2 cellular contexts compared by ENCODE assay signal in the genomic region with DNA sequence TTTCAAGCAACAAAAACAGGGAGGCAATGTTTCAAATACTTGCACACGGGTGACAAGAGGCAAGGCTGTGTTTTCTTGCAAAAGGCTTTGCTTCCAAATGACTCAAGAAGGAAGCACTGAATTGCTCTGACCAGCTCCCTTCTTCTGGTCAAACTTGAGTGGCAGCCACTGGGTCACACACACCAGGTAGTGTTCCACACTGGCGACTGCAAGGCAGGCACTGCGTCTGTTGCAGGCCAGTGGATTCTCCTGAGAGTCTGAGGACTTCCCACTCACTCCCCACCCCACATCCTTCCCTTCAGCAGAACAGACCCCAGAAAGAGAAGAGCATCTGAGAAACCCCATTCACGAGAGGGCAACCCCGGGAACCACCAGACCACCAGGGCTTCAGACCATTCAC.
TF ChIP-seq lines count a peak whose summit lies in the region.

No MANE protein-coding gene starts in this region.

TF ChIP-seq in GM12878, 131 proteins besides CTCF, POLR2A, EP300 and RAD21 (continues in another document):
- TF ChIP-seq, protein P1, sequence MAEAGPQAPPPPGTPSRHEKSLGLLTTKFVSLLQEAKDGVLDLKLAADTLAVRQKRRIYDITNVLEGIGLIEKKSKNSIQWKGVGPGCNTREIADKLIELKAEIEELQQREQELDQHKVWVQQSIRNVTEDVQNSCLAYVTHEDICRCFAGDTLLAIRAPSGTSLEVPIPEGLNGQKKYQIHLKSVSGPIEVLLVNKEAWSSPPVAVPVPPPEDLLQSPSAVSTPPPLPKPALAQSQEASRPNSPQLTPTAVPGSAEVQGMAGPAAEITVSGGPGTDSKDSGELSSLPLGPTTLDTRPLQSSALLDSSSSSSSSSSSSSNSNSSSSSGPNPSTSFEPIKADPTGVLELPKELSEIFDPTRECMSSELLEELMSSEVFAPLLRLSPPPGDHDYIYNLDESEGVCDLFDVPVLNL (IDR thresholded peaks at IDR 0.05; ENCODE audit: low read depth, low read length) = no peak
- no peak for TF ChIP-seq CHD2 (IDR thresholded peaks at IDR 0.05; ENCODE audit: borderline replicate concordance, low read depth, low read length)
- TF ChIP-seq, protein P2, sequence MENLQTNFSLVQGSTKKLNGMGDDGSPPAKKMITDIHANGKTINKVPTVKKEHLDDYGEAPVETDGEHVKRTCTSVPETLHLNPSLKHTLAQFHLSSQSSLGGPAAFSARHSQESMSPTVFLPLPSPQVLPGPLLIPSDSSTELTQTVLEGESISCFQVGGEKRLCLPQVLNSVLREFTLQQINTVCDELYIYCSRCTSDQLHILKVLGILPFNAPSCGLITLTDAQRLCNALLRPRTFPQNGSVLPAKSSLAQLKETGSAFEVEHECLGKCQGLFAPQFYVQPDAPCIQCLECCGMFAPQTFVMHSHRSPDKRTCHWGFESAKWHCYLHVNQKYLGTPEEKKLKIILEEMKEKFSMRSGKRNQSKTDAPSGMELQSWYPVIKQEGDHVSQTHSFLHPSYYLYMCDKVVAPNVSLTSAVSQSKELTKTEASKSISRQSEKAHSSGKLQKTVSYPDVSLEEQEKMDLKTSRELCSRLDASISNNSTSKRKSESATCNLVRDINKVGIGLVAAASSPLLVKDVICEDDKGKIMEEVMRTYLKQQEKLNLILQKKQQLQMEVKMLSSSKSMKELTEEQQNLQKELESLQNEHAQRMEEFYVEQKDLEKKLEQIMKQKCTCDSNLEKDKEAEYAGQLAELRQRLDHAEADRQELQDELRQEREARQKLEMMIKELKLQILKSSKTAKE (IDR thresholded peaks at IDR 0.05; ENCODE audit: low read depth, poor library complexity, severe bottlenecking) = no peak
- TF ChIP-seq, protein P3, sequence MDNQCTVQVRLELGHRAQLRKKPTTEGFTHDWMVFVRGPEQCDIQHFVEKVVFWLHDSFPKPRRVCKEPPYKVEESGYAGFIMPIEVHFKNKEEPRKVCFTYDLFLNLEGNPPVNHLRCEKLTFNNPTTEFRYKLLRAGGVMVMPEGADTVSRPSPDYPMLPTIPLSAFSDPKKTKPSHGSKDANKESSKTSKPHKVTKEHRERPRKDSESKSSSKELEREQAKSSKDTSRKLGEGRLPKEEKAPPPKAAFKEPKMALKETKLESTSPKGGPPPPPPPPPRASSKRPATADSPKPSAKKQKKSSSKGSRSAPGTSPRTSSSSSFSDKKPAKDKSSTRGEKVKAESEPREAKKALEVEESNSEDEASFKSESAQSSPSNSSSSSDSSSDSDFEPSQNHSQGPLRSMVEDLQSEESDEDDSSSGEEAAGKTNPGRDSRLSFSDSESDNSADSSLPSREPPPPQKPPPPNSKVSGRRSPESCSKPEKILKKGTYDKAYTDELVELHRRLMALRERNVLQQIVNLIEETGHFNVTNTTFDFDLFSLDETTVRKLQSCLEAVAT (IDR thresholded peaks at IDR 0.05) = no peak
- no peak for TF ChIP-seq IKZF1 (conservative IDR thresholded peaks at IDR 0.05)
- TF ChIP-seq ZBED1 (IDR thresholded peaks at IDR 0.05; ENCODE audit: borderline replicate concordance) = no peak
- no peak for TF ChIP-seq PAX8 (IDR thresholded peaks at IDR 0.05)
- 0 out of 2 replicates have a peak, but pooled peaks have one; percentile 23 for TF ChIP-seq NR2F1 (conservative IDR thresholded peaks at IDR 0.05)
- TF ChIP-seq SIN3A (IDR thresholded peaks at IDR 0.05; ENCODE audit: low read depth, low read length) = no peak
- TF ChIP-seq ZNF207 (IDR thresholded peaks at IDR 0.05; ENCODE audit: borderline replicate concordance) = no peak
- TF ChIP-seq MEF2B (IDR thresholded peaks at IDR 0.05; ENCODE audit: partially characterized antibody, poor library complexity, severe bottlenecking) = no peak
- no peak for TF ChIP-seq CHD4 (IDR thresholded peaks at IDR 0.05)
- no peak for TF ChIP-seq MYC (IDR thresholded peaks at IDR 0.05; ENCODE audit: insufficient read depth, insufficient read length, insufficient replicate concordance, low read length, severe bottlenecking)
- TF ChIP-seq, protein P4, sequence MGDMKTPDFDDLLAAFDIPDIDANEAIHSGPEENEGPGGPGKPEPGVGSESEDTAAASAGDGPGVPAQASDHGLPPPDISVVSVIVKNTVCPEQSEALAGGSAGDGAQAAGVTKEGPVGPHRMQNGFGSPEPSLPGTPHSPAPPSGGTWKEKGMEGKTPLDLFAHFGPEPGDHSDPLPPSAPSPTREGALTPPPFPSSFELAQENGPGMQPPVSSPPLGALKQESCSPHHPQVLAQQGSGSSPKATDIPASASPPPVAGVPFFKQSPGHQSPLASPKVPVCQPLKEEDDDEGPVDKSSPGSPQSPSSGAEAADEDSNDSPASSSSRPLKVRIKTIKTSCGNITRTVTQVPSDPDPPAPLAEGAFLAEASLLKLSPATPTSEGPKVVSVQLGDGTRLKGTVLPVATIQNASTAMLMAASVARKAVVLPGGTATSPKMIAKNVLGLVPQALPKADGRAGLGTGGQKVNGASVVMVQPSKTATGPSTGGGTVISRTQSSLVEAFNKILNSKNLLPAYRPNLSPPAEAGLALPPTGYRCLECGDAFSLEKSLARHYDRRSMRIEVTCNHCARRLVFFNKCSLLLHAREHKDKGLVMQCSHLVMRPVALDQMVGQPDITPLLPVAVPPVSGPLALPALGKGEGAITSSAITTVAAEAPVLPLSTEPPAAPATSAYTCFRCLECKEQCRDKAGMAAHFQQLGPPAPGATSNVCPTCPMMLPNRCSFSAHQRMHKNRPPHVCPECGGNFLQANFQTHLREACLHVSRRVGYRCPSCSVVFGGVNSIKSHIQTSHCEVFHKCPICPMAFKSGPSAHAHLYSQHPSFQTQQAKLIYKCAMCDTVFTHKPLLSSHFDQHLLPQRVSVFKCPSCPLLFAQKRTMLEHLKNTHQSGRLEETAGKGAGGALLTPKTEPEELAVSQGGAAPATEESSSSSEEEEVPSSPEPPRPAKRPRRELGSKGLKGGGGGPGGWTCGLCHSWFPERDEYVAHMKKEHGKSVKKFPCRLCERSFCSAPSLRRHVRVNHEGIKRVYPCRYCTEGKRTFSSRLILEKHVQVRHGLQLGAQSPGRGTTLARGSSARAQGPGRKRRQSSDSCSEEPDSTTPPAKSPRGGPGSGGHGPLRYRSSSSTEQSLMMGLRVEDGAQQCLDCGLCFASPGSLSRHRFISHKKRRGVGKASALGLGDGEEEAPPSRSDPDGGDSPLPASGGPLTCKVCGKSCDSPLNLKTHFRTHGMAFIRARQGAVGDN (IDR thresholded peaks at IDR 0.05) = no peak
- no peak for TF ChIP-seq IRF4 (IDR thresholded peaks at IDR 0.05; ENCODE audit: low read depth, low read length)
- TF ChIP-seq, protein P5, sequence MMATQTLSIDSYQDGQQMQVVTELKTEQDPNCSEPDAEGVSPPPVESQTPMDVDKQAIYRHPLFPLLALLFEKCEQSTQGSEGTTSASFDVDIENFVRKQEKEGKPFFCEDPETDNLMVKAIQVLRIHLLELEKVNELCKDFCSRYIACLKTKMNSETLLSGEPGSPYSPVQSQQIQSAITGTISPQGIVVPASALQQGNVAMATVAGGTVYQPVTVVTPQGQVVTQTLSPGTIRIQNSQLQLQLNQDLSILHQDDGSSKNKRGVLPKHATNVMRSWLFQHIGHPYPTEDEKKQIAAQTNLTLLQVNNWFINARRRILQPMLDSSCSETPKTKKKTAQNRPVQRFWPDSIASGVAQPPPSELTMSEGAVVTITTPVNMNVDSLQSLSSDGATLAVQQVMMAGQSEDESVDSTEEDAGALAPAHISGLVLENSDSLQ (IDR thresholded peaks at IDR 0.05) = 0 out of 2 replicates have a peak, but pooled peaks have one; percentile 20
- no peak for TF ChIP-seq NFXL1 (IDR thresholded peaks at IDR 0.05; ENCODE audit: borderline replicate concordance)
- no peak for TF ChIP-seq SMC3 (IDR thresholded peaks at IDR 0.05; ENCODE audit: borderline replicate concordance, low read length)

TF ChIP-seq in GM23338, 12 proteins besides CTCF, POLR2A, EP300 and RAD21:
- TF ChIP-seq CREB1 (CRISPR knock-in tag; IDR thresholded peaks at IDR 0.05; ENCODE audit: low read depth) (no peak), JUNB (IDR thresholded peaks at IDR 0.05; ENCODE audit: unreplicated experiment) (no peak), EZH2phosphoT487 (IDR thresholded peaks at IDR 0.05; ENCODE audit: unreplicated experiment) (no peak), STAT1 (IDR thresholded peaks at IDR 0.05; ENCODE audit: unreplicated experiment) (no peak), POLR2AphosphoS5 (IDR thresholded peaks at IDR 0.05; ENCODE audit: low read depth) (no peak), ZNF331 (CRISPR knock-in tag; IDR thresholded peaks at IDR 0.05; ENCODE audit: low read depth) (no peak), ZNF114 (CRISPR knock-in tag; IDR thresholded peaks at IDR 0.05) (no peak), EZH2 (IDR thresholded peaks at IDR 0.05; ENCODE audit: low read depth, unreplicated experiment) (no peak)
- TF ChIP-seq, protein P6, sequence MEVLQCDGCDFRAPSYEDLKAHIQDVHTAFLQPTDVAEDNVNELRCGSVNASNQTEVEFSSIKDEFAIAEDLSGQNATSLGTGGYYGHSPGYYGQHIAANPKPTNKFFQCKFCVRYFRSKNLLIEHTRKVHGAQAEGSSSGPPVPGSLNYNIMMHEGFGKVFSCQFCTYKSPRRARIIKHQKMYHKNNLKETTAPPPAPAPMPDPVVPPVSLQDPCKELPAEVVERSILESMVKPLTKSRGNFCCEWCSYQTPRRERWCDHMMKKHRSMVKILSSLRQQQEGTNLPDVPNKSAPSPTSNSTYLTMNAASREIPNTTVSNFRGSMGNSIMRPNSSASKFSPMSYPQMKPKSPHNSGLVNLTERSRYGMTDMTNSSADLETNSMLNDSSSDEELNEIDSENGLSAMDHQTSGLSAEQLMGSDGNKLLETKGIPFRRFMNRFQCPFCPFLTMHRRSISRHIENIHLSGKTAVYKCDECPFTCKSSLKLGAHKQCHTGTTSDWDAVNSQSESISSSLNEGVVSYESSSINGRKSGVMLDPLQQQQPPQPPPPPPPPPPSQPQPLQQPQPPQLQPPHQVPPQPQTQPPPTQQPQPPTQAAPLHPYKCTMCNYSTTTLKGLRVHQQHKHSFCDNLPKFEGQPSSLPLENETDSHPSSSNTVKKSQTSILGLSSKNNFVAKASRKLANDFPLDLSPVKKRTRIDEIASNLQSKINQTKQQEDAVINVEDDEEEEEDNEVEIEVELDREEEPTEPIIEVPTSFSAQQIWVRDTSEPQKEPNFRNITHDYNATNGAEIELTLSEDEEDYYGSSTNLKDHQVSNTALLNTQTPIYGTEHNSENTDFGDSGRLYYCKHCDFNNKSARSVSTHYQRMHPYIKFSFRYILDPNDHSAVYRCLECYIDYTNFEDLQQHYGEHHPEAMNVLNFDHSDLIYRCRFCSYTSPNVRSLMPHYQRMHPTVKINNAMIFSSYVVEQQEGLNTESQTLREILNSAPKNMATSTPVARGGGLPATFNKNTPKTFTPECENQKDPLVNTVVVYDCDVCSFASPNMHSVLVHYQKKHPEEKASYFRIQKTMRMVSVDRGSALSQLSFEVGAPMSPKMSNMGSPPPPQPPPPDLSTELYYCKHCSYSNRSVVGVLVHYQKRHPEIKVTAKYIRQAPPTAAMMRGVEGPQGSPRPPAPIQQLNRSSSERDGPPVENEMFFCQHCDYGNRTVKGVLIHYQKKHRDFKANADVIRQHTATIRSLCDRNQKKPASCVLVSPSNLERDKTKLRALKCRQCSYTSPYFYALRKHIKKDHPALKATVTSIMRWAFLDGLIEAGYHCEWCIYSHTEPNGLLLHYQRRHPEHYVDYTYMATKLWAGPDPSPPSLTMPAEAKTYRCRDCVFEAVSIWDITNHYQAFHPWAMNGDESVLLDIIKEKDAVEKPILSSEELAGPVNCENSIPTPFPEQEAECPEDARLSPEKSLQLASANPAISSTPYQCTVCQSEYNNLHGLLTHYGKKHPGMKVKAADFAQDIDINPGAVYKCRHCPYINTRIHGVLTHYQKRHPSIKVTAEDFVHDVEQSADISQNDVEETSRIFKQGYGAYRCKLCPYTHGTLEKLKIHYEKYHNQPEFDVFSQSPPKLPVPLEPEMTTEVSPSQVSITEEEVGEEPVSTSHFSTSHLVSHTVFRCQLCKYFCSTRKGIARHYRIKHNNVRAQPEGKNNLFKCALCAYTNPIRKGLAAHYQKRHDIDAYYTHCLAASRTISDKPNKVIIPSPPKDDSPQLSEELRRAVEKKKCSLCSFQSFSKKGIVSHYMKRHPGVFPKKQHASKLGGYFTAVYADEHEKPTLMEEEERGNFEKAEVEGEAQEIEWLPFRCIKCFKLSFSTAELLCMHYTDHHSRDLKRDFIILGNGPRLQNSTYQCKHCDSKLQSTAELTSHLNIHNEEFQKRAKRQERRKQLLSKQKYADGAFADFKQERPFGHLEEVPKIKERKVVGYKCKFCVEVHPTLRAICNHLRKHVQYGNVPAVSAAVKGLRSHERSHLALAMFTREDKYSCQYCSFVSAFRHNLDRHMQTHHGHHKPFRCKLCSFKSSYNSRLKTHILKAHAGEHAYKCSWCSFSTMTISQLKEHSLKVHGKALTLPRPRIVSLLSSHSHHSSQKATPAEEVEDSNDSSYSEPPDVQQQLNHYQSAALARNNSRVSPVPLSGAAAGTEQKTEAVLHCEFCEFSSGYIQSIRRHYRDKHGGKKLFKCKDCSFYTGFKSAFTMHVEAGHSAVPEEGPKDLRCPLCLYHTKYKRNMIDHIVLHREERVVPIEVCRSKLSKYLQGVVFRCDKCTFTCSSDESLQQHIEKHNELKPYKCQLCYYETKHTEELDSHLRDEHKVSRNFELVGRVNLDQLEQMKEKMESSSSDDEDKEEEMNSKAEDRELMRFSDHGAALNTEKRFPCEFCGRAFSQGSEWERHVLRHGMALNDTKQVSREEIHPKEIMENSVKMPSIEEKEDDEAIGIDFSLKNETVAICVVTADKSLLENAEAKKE (CRISPR knock-in tag; IDR thresholded peaks at IDR 0.05) = no peak
- TF ChIP-seq, protein P7, sequence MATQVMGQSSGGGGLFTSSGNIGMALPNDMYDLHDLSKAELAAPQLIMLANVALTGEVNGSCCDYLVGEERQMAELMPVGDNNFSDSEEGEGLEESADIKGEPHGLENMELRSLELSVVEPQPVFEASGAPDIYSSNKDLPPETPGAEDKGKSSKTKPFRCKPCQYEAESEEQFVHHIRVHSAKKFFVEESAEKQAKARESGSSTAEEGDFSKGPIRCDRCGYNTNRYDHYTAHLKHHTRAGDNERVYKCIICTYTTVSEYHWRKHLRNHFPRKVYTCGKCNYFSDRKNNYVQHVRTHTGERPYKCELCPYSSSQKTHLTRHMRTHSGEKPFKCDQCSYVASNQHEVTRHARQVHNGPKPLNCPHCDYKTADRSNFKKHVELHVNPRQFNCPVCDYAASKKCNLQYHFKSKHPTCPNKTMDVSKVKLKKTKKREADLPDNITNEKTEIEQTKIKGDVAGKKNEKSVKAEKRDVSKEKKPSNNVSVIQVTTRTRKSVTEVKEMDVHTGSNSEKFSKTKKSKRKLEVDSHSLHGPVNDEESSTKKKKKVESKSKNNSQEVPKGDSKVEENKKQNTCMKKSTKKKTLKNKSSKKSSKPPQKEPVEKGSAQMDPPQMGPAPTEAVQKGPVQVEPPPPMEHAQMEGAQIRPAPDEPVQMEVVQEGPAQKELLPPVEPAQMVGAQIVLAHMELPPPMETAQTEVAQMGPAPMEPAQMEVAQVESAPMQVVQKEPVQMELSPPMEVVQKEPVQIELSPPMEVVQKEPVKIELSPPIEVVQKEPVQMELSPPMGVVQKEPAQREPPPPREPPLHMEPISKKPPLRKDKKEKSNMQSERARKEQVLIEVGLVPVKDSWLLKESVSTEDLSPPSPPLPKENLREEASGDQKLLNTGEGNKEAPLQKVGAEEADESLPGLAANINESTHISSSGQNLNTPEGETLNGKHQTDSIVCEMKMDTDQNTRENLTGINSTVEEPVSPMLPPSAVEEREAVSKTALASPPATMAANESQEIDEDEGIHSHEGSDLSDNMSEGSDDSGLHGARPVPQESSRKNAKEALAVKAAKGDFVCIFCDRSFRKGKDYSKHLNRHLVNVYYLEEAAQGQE (IDR thresholded peaks at IDR 0.05; ENCODE audit: unreplicated experiment) = no peak
- TF ChIP-seq, protein P8, sequence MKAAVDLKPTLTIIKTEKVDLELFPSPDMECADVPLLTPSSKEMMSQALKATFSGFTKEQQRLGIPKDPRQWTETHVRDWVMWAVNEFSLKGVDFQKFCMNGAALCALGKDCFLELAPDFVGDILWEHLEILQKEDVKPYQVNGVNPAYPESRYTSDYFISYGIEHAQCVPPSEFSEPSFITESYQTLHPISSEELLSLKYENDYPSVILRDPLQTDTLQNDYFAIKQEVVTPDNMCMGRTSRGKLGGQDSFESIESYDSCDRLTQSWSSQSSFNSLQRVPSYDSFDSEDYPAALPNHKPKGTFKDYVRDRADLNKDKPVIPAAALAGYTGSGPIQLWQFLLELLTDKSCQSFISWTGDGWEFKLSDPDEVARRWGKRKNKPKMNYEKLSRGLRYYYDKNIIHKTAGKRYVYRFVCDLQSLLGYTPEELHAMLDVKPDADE (IDR thresholded peaks at IDR 0.05) = no peak
